21 cellular contexts compared by ENCODE assay signal in genomic region chr3:105177558-105177957, GRCh38.
DNase-seq lines count a peak whose midpoint lies in the region; ATAC-seq and TF ChIP-seq lines count a peak whose summit lies in the region.
"Had no signal": no experiment of that assay in that cellular context is flagged by ENCODE, and none has a peak within 500 bp of the region (broad histone marks: within the 10 kb centered on the region; RNA-seq: fewer than 3 reads in every experiment).

No MANE protein-coding gene starts in this region.

- H3K27me3 ChIP-seq in PC-9 (ENCODE audit: insufficient read depth, low read depth), result no peaks in the 10 kb centered on the region
- H3K27me3 ChIP-seq: SJCRH30 had no signal

- CTCF ChIA-PET in PC-9 (lab: Charles Lee), result no interaction called here

- H2AFZ ChIP-seq in PC-9, result 0 out of 2 replicates have a peak overlapping the region, but pooled peaks have one; percentile 2

- H3K9me3 ChIP-seq in PC-9 (ENCODE audit: insufficient read depth, low read depth), result no peaks in the 10 kb centered on the region
- H3K9me3 ChIP-seq: SJCRH30 had no signal

- DNase-seq in AG10803 (ENCODE audit: low read depth) (peak; percentile 30), PC-9 (no peak), dedifferentiated amniotic fluid mesenchymal stem cell (ENCODE audit: extremely low spot score) (peak; percentile 46), fibroblast of the aortic adventitia (ENCODE audit: low read depth) (peak; percentile 10), COR-L47 (lab: John Stamatoyannopoulos, UW) (no peak), kidney glomerular epithelial cell (lab: John Stamatoyannopoulos, UW) (no peak)
- DNase-seq: DMS53, HCEC 1CT, Kasumi-1, NCI-H1105, NCI-H1436 treated with DMSO at 0.1 percent for 48 hours, NCI-H187 treated with DMSO at 0.1 percent for 48 hours, NCI-H2171 treated with DMSO at 0.1 percent for 48 hours, NCI-H748 treated with DMSO at 0.1 percent for 48 hours, PC-3, SJCRH30, T-helper 1 cell had no signal

- H3K9me2 ChIP-seq in PC-9 (ENCODE audit: insufficient read depth), result no peaks in the 10 kb centered on the region

- H3F3A ChIP-seq in PC-9 (ENCODE audit: insufficient read depth, low read depth), result no peaks in the 10 kb centered on the region

- no peaks in the 10 kb centered on the region for H4K20me1 ChIP-seq in PC-9 (ENCODE audit: insufficient read depth)

- no peak overlapping the region for H3K27ac ChIP-seq in PC-9
- H3K27ac ChIP-seq: SJCRH30 had no signal

- intact Hi-C loops in PC-9 (cut with micrococcal nuclease; ENCODE audit: unreplicated experiment), result no loop called here

- POLR2A ChIA-PET in PC-9 (lab: Charles Lee; ENCODE audit: unreplicated experiment), result interaction anchor here (0.7 kb wide), 1 partner anchor 1097 kb away, joined by 9 read pairs; no protein-coding TSS in a partner anchor

- no peaks in the 10 kb centered on the region for H3K4me1 ChIP-seq in PC-9 (replicated peaks; ENCODE audit: insufficient read depth)
- H3K4me1 ChIP-seq: SJCRH30 had no signal

- no peaks in the 10 kb centered on the region for H3K79me2 ChIP-seq in PC-9 (ENCODE audit: low read depth)

- no peak for ATAC-seq in HG02885 (IDR thresholded peaks at IDR 0.05; ENCODE audit: poor library complexity, unreplicated experiment)
- ATAC-seq: GM12878, K562, PC-3, Right ventricle myocardium inferior had no signal

- BruUV-seq in PC-9 (replicated peaks; lab: Mats Ljungman, UMichigan), result no TSS peak

- H3K4me2 ChIP-seq in PC-9, result no peak overlapping the region

- H3K4me3 ChIP-seq in AG10803 (ENCODE audit: low read length) (no peak overlapping the region), PC-9 (no peak overlapping the region), fibroblast of the aortic adventitia (ENCODE audit: low read depth, low read length) (no peak overlapping the region)
- H3K4me3 ChIP-seq: GM12878, K562, SJCRH30 had no signal

- TF ChIP-seq CTCF in AG10803 (conservative IDR thresholded peaks at IDR 0.05; ENCODE audit: low read length) (no peak), PC-9 (conservative IDR thresholded peaks at IDR 0.05) (no peak), fibroblast of the aortic adventitia (IDR thresholded peaks at IDR 0.05; ENCODE audit: insufficient read depth, low read length) (no peak)

- no peaks in the 10 kb centered on the region for H3K36me3 ChIP-seq in PC-9 (ENCODE audit: low read depth)
- H3K36me3 ChIP-seq: SJCRH30 had no signal

Comparison
In these comparisons a context has a peak if more than half of its experiments do, and no peak if none do; other contexts are left out.
1. DNase-seq: peak in AG10803 (single experiment), dedifferentiated amniotic fluid mesenchymal stem cell (single experiment) and fibroblast of the aortic adventitia (single experiment); none in PC-9 (0 of 2), COR-L47 (single experiment) and kidney glomerular epithelial cell (single experiment).